ENCODE assay signal across 8 cellular contexts in the genomic region with DNA sequence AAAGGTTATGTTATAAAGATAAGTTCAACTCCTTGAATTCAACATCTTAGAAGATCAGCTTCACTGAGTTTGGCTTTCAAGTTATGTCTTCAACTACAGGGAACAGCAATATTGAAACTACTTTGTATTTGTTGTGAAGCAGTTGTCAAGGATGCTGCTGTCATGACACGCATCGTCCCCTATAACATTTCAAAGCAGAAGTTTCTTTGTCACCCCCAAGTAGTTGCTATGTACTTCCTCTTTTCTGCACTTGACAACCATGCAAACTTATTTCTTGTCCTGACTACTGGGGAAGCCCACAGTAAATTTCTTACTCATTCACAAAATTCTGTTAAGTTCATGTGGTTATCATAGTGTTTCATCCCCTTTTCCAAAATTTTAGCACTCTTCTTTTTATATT. TPM values are rescaled to one million over a fixed set of nuclear protein-coding genes. Genes with fewer than 3 reads are reported as not detected.
DNase-seq lines count a peak whose midpoint lies in the region; ATAC-seq and TF ChIP-seq lines count a peak whose summit lies in the region.

No MANE protein-coding gene starts in this region.

- DNase-seq in SKM-1 treated with dmso at 0.1 percent for 144 hours (lab: John Stamatoyannopoulos, UW; ENCODE audit: unreplicated experiment) = peak; percentile 99
- peak; percentile 69 to 79 (median 77) for DNase-seq in immature natural killer cell
- DNase-seq in stomach = no peak
- no peak for DNase-seq in NCI-H1105 treated with DMSO at 0.1 percent for 48 hours (lab: John Stamatoyannopoulos, UW)
- no peak for DNase-seq in GOT3 (lab: John Stamatoyannopoulos, UW)

- H4K20me1 ChIP-seq in BLaER1 = no peaks in the 10 kb centered on the region

- H3K36me3 Mint-ChIP-seq in immature natural killer cell = peaks cover 0 to 6% (median 0%) of the 10 kb centered on the region in 3 donors

- ATAC-seq in GM19023 (IDR thresholded peaks at IDR 0.05; ENCODE audit: unreplicated experiment) = peak; percentile 99
- ATAC-seq in HG03103 (IDR thresholded peaks at IDR 0.05; ENCODE audit: low read depth, unreplicated experiment) = peak; percentile 99

- peak overlapping the region; percentile 87 to 99 (median 96) for H3K27ac Mint-ChIP-seq in immature natural killer cell

- no peak overlapping the region for H3K9ac ChIP-seq in BLaER1

- H3K27ac ChIP-seq in BLaER1 (no peak overlapping the region), stomach (peak overlapping the region in 2 of 5 donors; percentile 46 to 47)

- H3K4me1 ChIP-seq in BLaER1 (peaks cover 14% of the 10 kb centered on the region), stomach (peaks cover 0 to 54% (median 15%) of the 10 kb centered on the region in 4 donors)

- intact Hi-C loops in stomach (cut with DNase I; ENCODE audit: low total_unique reads) = no loop called here

- H3K4me1 Mint-ChIP-seq in immature natural killer cell = peaks cover 11 to 23% of the 10 kb centered on the region in 2 donors

- peak overlapping the region; percentile 20 for H3K4me2 ChIP-seq in BLaER1

- H3K4me3 Mint-ChIP-seq in immature natural killer cell = peak overlapping the region; percentile 72 to 86 (median 75)

- WGBS in stomach, 5 donors = 55 to 75% (median 68%) methylated on average over 2 of the region's 2 CpGs

- H3K27me3 ChIP-seq in BLaER1 = no peaks in the 10 kb centered on the region
- no peaks in the 10 kb centered on the region for H3K27me3 ChIP-seq in stomach

- H3K9me3 ChIP-seq in BLaER1 (no peaks in the 10 kb centered on the region), stomach (no peaks in the 10 kb centered on the region)

- H3K4me3 ChIP-seq in BLaER1 = no peak overlapping the region
- H3K4me3 ChIP-seq in stomach = no peak overlapping the region

- H3K36me3 ChIP-seq in BLaER1 (no peaks in the 10 kb centered on the region), stomach (peaks cover 8 to 31% (median 21%) of the 10 kb centered on the region in 4 donors)

- H3K27me3 Mint-ChIP-seq in immature natural killer cell (ENCODE audit: low read depth in 3 of 3) = no peaks in the 10 kb centered on the region

- no peak for TF ChIP-seq CTCF in stomach (IDR thresholded peaks at IDR 0.05)

- peaks cover 0 to 1% (median 0%) of the 10 kb centered on the region in 6 donors for H3K9me3 Mint-ChIP-seq in immature natural killer cell

- TF ChIP-seq EP300 in stomach (IDR thresholded peaks at IDR 0.05) = no peak

- no peak for TF ChIP-seq POLR2A in stomach (IDR thresholded peaks at IDR 0.05)

RNA-seq across cellular contexts. Expression of a gene that starts 14.3 kb away (rescaled TPM):
- polyA plus RNA-seq in immature natural killer cell = 10 to 100 TPM in 1 of 3 donors, 1 to 10 TPM in 2; 8.1 to 13.8 (median 10.0) TPM
- total RNA-seq in stomach = 100 to 1,000 TPM in 2 of 5 donors, 10 to 100 TPM in 3; 30.3 to 116 (median 69.2) TPM
- 10 to 100 TPM in 2 of 3 donors, 1 to 10 TPM in 1; 8.3 to 19.0 (median 10.5) TPM for polyA plus RNA-seq in stomach

Comparison
In these comparisons a context has a peak if more than half of its experiments do, and no peak if none do; other contexts are left out.
1. DNase-seq: peak in SKM-1 treated with dmso at 0.1 percent for 144 hours (single experiment) and immature natural killer cell (3 of 3); none in stomach (single experiment), NCI-H1105 treated with DMSO at 0.1 percent for 48 hours (single experiment) and GOT3 (single experiment).